9 cellular contexts compared by ENCODE assay signal in the genomic region with DNA sequence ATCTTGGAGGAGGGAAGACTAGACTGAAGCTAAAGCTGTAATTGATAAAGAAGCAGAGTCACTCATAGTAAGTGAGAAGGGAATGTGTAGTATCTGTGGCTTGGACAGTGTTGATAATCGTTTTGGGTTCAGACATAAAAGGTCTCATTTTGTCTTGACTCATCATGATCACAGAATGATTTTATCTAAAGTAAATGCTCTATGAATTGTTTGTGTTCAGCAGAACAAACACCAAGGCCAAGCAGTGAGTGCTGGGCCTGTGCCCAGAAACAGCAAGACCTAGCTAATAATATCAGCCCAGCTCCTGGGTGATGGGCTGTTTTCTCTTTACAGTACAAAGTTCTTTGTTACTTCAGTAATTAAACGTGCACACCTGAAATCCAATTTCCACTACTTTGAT. TPM values are rescaled to one million over a fixed set of nuclear protein-coding genes. Genes with fewer than 3 reads are reported as not detected.
DNase-seq lines count a peak whose midpoint lies in the region; TF ChIP-seq lines count a peak whose summit lies in the region.
"Had no signal": no experiment of that assay in that cellular context is flagged by ENCODE, and none has a peak within 500 bp of the region (broad histone marks: within the 10 kb centered on the region; RNA-seq: fewer than 3 reads in every experiment).

No MANE protein-coding gene starts in this region.

- H3K4me1 ChIP-seq in endodermal cell (ENCODE audit: control insufficient read depth, insufficient read depth, low read length), result peaks cover 4% of the 10 kb centered on the region
- H3K4me1 ChIP-seq in osteoblast (ENCODE audit: insufficient read depth, low read length), result peaks cover 11% of the 10 kb centered on the region
- no peaks in the 10 kb centered on the region for H3K4me1 ChIP-seq in tibial artery

- H3K4me1 Mint-ChIP-seq in endodermal cell, result peaks cover 17% of the 10 kb centered on the region

- H3K27me3 ChIP-seq in endodermal cell (ENCODE audit: control insufficient read depth, insufficient read depth, low read length, poor library complexity, severe bottlenecking) (no peaks in the 10 kb centered on the region), osteoblast (ENCODE audit: insufficient read depth, low read length) (no peaks in the 10 kb centered on the region), tibial artery (no peaks in the 10 kb centered on the region)

- no peaks in the 10 kb centered on the region for H4K20me1 ChIP-seq in osteoblast (ENCODE audit: insufficient read depth, low read length)

- H3K27ac Mint-ChIP-seq in endodermal cell, result peak overlapping the region; percentile 22

- H3K4me3 ChIP-seq in endodermal cell (ENCODE audit: low read length) (no peak overlapping the region), osteoblast (ENCODE audit: insufficient read depth, low read length) (no peak overlapping the region), tibial artery (no peak overlapping the region)

- in situ Hi-C loops in Caki2 (cut with HindIII; ENCODE audit: low pct_unique_long_range_greater_than_20kb, low sequenced_read_pairs), result no loop called here

- no peaks in the 10 kb centered on the region for H3K79me2 ChIP-seq in osteoblast (ENCODE audit: insufficient read depth, low read length)

- no peak overlapping the region for H3K4me3 Mint-ChIP-seq in endodermal cell

- intact Hi-C loops in tibial artery (cut with DNase I; ENCODE audit: low total_unique reads), result no loop called here

- DNase-seq in Caki2 (ENCODE audit: low read depth), result peak; percentile 10
- peak; percentile 89 to 98 for DNase-seq in NCI-H2081 (lab: John Stamatoyannopoulos, UW)
- no peak for DNase-seq in endodermal cell
- no peak for DNase-seq in osteoblast (ENCODE audit: insufficient read length, low spot score, missing footprints)
- DNase-seq in AML-193 (lab: John Stamatoyannopoulos, UW), result no peak
- DNase-seq in NK-92 treated with Interleukin-12 subunit alpha and Interleukin-12 subunit beta, amount 100 ng/mL, for 24 hours (lab: John Stamatoyannopoulos, UW), result no peak
- no peak for DNase-seq in Kasumi-1 (lab: John Stamatoyannopoulos, UW)
- DNase-seq in tibial artery, result no peak
- DNase-seq: T1000 had no signal

- no peaks in the 10 kb centered on the region for H3K9me3 ChIP-seq in endodermal cell (ENCODE audit: control insufficient read depth, low read length)
- H3K9me3 ChIP-seq in osteoblast (ENCODE audit: low read depth, low read length), result no peaks in the 10 kb centered on the region
- H3K9me3 ChIP-seq in tibial artery, result no peaks in the 10 kb centered on the region

- H3K9ac ChIP-seq in endodermal cell (ENCODE audit: extremely low read depth, low read length, poor library complexity, severe bottlenecking), result no peak overlapping the region

- no peaks in the 10 kb centered on the region for H3K36me3 Mint-ChIP-seq in endodermal cell (ENCODE audit: low read depth)

- H3K27ac ChIP-seq in endodermal cell (ENCODE audit: low read depth, low read length), result no peak overlapping the region
- peak overlapping the region; percentile 26 for H3K27ac ChIP-seq in osteoblast (ENCODE audit: low read depth, low read length)
- no peak overlapping the region for H3K27ac ChIP-seq in tibial artery

- peak overlapping the region; percentile 2 for H3K4me2 ChIP-seq in osteoblast (ENCODE audit: insufficient read depth, low read length)

- H3K27me3 Mint-ChIP-seq in endodermal cell (ENCODE audit: insufficient read depth), result no peaks in the 10 kb centered on the region

- no peak overlapping the region for H2AFZ ChIP-seq in osteoblast (ENCODE audit: low read length)

- H3K9me3 Mint-ChIP-seq in endodermal cell, result no peaks in the 10 kb centered on the region

- no peak for TF ChIP-seq CTCF in endodermal cell (conservative IDR thresholded peaks at IDR 0.05)
- TF ChIP-seq CTCF in osteoblast (IDR thresholded peaks at IDR 0.05; ENCODE audit: extremely low read depth, low read depth, low read length), result no peak
- no peak for TF ChIP-seq CTCF in tibial artery (IDR thresholded peaks at IDR 0.05)

- H3K36me3 ChIP-seq in endodermal cell (ENCODE audit: control insufficient read depth, insufficient read depth, low read length), result no peaks in the 10 kb centered on the region
- H3K36me3 ChIP-seq in osteoblast (ENCODE audit: insufficient read depth, low read length), result no peaks in the 10 kb centered on the region
- H3K36me3 ChIP-seq in tibial artery, result no peaks in the 10 kb centered on the region

- WGBS in endodermal cell (ENCODE audit: insufficient coverage in 1 of 2, insufficient read length in 1 of 2), 2 experiments, result 85% methylated on average over 2 of the region's 2 CpGs; no CpG with 5 or more reads in 1 of the 2 experiments

RNA-seq across cellular contexts. Expression of a gene that starts 26.7 kb away (rescaled TPM):
- total RNA-seq in Caki2 (2014; rRNA removed; shearing (Covaris generic); ENCODE audit: low replicate concordance), result not detected in 2 replicates
- total RNA-seq in endodermal cell (under 1 TPM; 0.18 to 0.29 TPM), osteoblast (22.8 and 39.8 TPM in 2 replicates)
- polyA plus RNA-seq in endodermal cell (2013, experiment 1 of 2), result 1.4 TPM
- 0.54 TPM for polyA plus RNA-seq in endodermal cell (2013, experiment 2 of 2)

Comparison
In these comparisons a context has a peak if more than half of its experiments do, and no peak if none do; other contexts are left out.
1. DNase-seq: peak in Caki2 (single experiment) and NCI-H2081 (2 of 2); none in endodermal cell (single experiment), osteoblast (single experiment), AML-193 (0 of 2), NK-92 treated with Interleukin-12 subunit alpha and Interleukin-12 subunit beta, amount 100 ng/mL, for 24 hours (single experiment), Kasumi-1 (0 of 2) and tibial artery (0 of 2).
2. RNA of a gene that starts 26.7 kb away (total RNA-seq): 22.8 to 39.8 TPM in osteoblast; 0.18 to 0.29 TPM in endodermal cell and not detected in Caki2; every median in the first group is over 10 times any median in the second.